Comparison of ENCODE assay signal across 9 cellular contexts in genomic region chr2:138948070-138948539, GRCh38.
DNase-seq lines count a peak whose midpoint lies in the region; ATAC-seq and TF ChIP-seq lines count a peak whose summit lies in the region.
"Had no signal": no experiment of that assay in that cellular context is flagged by ENCODE, and none has a peak within 500 bp of the region (broad histone marks: within the 10 kb centered on the region; RNA-seq: fewer than 3 reads in every experiment).

No MANE protein-coding gene starts in this region.

- H3K4me3 Mint-ChIP-seq in activated T-cell treated with anti-CD3 and anti-CD28 coated beads, Interleukin-2, amount 50 U/mL, for 24 hours, result no peak overlapping the region
- H3K4me3 Mint-ChIP-seq: IgD-negative memory B cell had no signal

- H3K9me3 ChIP-seq in adipocyte (ENCODE audit: control insufficient read depth, low read length), result peaks cover 11% of the 10 kb centered on the region
- no peaks in the 10 kb centered on the region for H3K9me3 ChIP-seq in osteoblast (ENCODE audit: low read depth, low read length)
- no peaks in the 10 kb centered on the region for H3K9me3 ChIP-seq in effector memory CD4-positive, alpha-beta T cell (ENCODE audit: control insufficient read depth, low read length)
- H3K9me3 ChIP-seq in prostate gland, result no peaks in the 10 kb centered on the region

- H3K27ac ChIP-seq in osteoblast (ENCODE audit: low read depth, low read length) (no peak overlapping the region), prostate gland (no peak overlapping the region)
- no peak overlapping the region for H3K27ac ChIP-seq in effector memory CD4-positive, alpha-beta T cell (ENCODE audit: insufficient read depth, low read length, poor library complexity, severe bottlenecking)

- H3K4me3 ChIP-seq in adipocyte (ENCODE audit: low read length), result no peak overlapping the region
- H3K4me3 ChIP-seq in osteoblast (ENCODE audit: insufficient read depth, low read length), result no peak overlapping the region
- H3K4me3 ChIP-seq in effector memory CD4-positive, alpha-beta T cell (ENCODE audit: insufficient read depth, low read depth, low read length, poor library complexity, severe bottlenecking), result no peak overlapping the region
- H3K4me3 ChIP-seq in prostate gland, result no peak overlapping the region

- no peak overlapping the region for H2AFZ ChIP-seq in osteoblast (ENCODE audit: low read length)

- WGBS in prostate gland, result 0% methylated on average over 1 of the region's 1 CpG

- no peaks in the 10 kb centered on the region for H3K4me1 Mint-ChIP-seq in activated T-cell treated with anti-CD3 and anti-CD28 coated beads, Interleukin-2, amount 50 U/mL, for 24 hours (ENCODE audit: low read depth)
- H3K4me1 Mint-ChIP-seq: IgD-negative memory B cell had no signal

- intact Hi-C loops in prostate gland (cut with DNase I), result no loop called here

- peak; percentile 80 for DNase-seq in adipocyte (ENCODE audit: low read depth)
- peak; percentile 59 for DNase-seq in osteoblast (ENCODE audit: insufficient read length, low spot score, missing footprints)
- DNase-seq in activated T-cell treated with anti-CD3 and anti-CD28 coated beads, Interleukin-2, amount 50 U/mL, for 24 hours, result no peak
- DNase-seq in effector memory CD4-positive, alpha-beta T cell, result no peak
- no peak for DNase-seq in prostate gland (ENCODE audit: low spot score)

- H3K27me3 Mint-ChIP-seq in activated T-cell treated with anti-CD3 and anti-CD28 coated beads, Interleukin-2, amount 50 U/mL, for 24 hours, result no peaks in the 10 kb centered on the region
- H3K27me3 Mint-ChIP-seq: IgD-negative memory B cell had no signal

- peaks cover 19% of the 10 kb centered on the region for H3K4me1 ChIP-seq in adipocyte (ENCODE audit: control insufficient read depth, insufficient read depth, low read length)
- peaks cover 8% of the 10 kb centered on the region for H3K4me1 ChIP-seq in osteoblast (ENCODE audit: insufficient read depth, low read length)
- no peaks in the 10 kb centered on the region for H3K4me1 ChIP-seq in effector memory CD4-positive, alpha-beta T cell (ENCODE audit: control insufficient read depth, insufficient read depth, low read length, poor library complexity, severe bottlenecking)
- H3K4me1 ChIP-seq in prostate gland (replicated peaks), result no peaks in the 10 kb centered on the region

- no peak overlapping the region for H3K27ac Mint-ChIP-seq in activated T-cell treated with anti-CD3 and anti-CD28 coated beads, Interleukin-2, amount 50 U/mL, for 24 hours
- H3K27ac Mint-ChIP-seq: IgD-negative memory B cell had no signal

- no peaks in the 10 kb centered on the region for H3K79me2 ChIP-seq in osteoblast (ENCODE audit: insufficient read depth, low read length)

- no peak for TF ChIP-seq CTCF in osteoblast (IDR thresholded peaks at IDR 0.05; ENCODE audit: extremely low read depth, low read depth, low read length)
- no peak for TF ChIP-seq CTCF in prostate gland (IDR thresholded peaks at IDR 0.05)

- peaks cover 2% of the 10 kb centered on the region for H3K9me3 Mint-ChIP-seq in activated T-cell treated with anti-CD3 and anti-CD28 coated beads, Interleukin-2, amount 50 U/mL, for 24 hours

- no peak overlapping the region for H3K9ac ChIP-seq in adipocyte (ENCODE audit: low read length)

- H3K36me3 ChIP-seq in adipocyte (ENCODE audit: control insufficient read depth, insufficient read depth, low read length, severe bottlenecking) (no peaks in the 10 kb centered on the region), osteoblast (ENCODE audit: insufficient read depth, low read length) (no peaks in the 10 kb centered on the region), prostate gland (no peaks in the 10 kb centered on the region)
- no peaks in the 10 kb centered on the region for H3K36me3 ChIP-seq in effector memory CD4-positive, alpha-beta T cell (ENCODE audit: control insufficient read depth, insufficient read depth, low read length)

- H3K36me3 Mint-ChIP-seq in activated T-cell treated with anti-CD3 and anti-CD28 coated beads, Interleukin-2, amount 50 U/mL, for 24 hours (ENCODE audit: low read depth), result no peaks in the 10 kb centered on the region
- H3K36me3 Mint-ChIP-seq: IgD-negative memory B cell had no signal

- TF ChIP-seq POLR2A in prostate gland (IDR thresholded peaks at IDR 0.05), result no peak

- peak; percentile 76 for ATAC-seq in GM18909 (IDR thresholded peaks at IDR 0.05; ENCODE audit: poor library complexity, unreplicated experiment)
- peak; percentile 81 for ATAC-seq in HG03342 (IDR thresholded peaks at IDR 0.05; ENCODE audit: unreplicated experiment)
- ATAC-seq in esophagus mucosa, result no peak

- H3K4me2 ChIP-seq in osteoblast (ENCODE audit: insufficient read depth, low read length), result no peak overlapping the region

- H4K20me1 ChIP-seq in osteoblast (ENCODE audit: insufficient read depth, low read length), result no peaks in the 10 kb centered on the region

- H3K27me3 ChIP-seq in adipocyte (replicated peaks; ENCODE audit: control insufficient read depth, insufficient read depth, low read length) (peaks cover 68% of the 10 kb centered on the region), osteoblast (ENCODE audit: insufficient read depth, low read length) (peaks cover 14% of the 10 kb centered on the region), prostate gland (replicated peaks; ENCODE audit: insufficient read depth) (no peaks in the 10 kb centered on the region)
- no peaks in the 10 kb centered on the region for H3K27me3 ChIP-seq in effector memory CD4-positive, alpha-beta T cell (replicated peaks; ENCODE audit: control insufficient read depth, insufficient read depth, low read length, poor library complexity, severe bottlenecking)

Comparison
In these comparisons a context has a peak if more than half of its experiments do, and no peak if none do; other contexts are left out.
1. DNase-seq: peak in adipocyte (single experiment) and osteoblast (single experiment); none in activated T-cell treated with anti-CD3 and anti-CD28 coated beads, Interleukin-2, amount 50 U/mL, for 24 hours (single experiment), effector memory CD4-positive, alpha-beta T cell (0 of 3) and prostate gland (single experiment).